Comparison of ENCODE assay signal across 9 cellular contexts in genomic region chr11:75347781-75348613, GRCh38. TPM values are rescaled to one million over a fixed set of nuclear protein-coding genes. Genes with fewer than 3 reads are reported as not detected.
A peak's percentile ranks its signal among the peaks of the same experiment; 100 is the strongest.
DNase-seq lines count a peak whose midpoint lies in the region; ATAC-seq, FAIRE-seq and TF ChIP-seq lines count a peak whose summit lies in the region.
"Had no signal": no experiment of that assay in that cellular context is flagged by ENCODE, and none has a peak within 500 bp of the region (broad histone marks: within the 10 kb centered on the region; RNA-seq: fewer than 3 reads in every experiment).

No MANE protein-coding gene starts in this region.

- H3K4me1 Mint-ChIP-seq in activated naive CD8-positive, alpha-beta T cell (ENCODE audit: low read depth): peaks cover 86% of the 10 kb centered on the region
- peaks cover 74% of the 10 kb centered on the region for H3K4me1 Mint-ChIP-seq in activated naive CD8-positive, alpha-beta T cell treated with anti-CD3 and anti-CD28 coated beads, Interleukin-2, amount 50 U/mL, for 24 hours

- H3K27ac ChIP-seq in adrenal gland: peak overlapping the region in 3 of 5 donors; percentile 19 to 78 (median 21)
- peak overlapping the region; percentile 95 for H3K27ac ChIP-seq in upper lobe of right lung
- H3K27ac ChIP-seq: VCaP had no signal

- H3K4me3 ChIP-seq in adrenal gland: no peak overlapping the region
- H3K4me3 ChIP-seq in upper lobe of right lung: peak overlapping the region; percentile 85

- peaks cover 3% of the 10 kb centered on the region for H3K36me3 Mint-ChIP-seq in activated naive CD8-positive, alpha-beta T cell
- H3K36me3 Mint-ChIP-seq in activated naive CD8-positive, alpha-beta T cell treated with anti-CD3 and anti-CD28 coated beads, Interleukin-2, amount 50 U/mL, for 24 hours (ENCODE audit: low read depth): peaks cover 3% of the 10 kb centered on the region

- H3K27me3 ChIP-seq in adrenal gland: no peaks in the 10 kb centered on the region
- H3K27me3 ChIP-seq in upper lobe of right lung: no peaks in the 10 kb centered on the region

- H3K9me3 ChIP-seq in adrenal gland (replicated peaks in 1 of 3): no peaks in the 10 kb centered on the region
- no peaks in the 10 kb centered on the region for H3K9me3 ChIP-seq in upper lobe of right lung

- ATAC-seq in activated naive CD8-positive, alpha-beta T cell treated with anti-CD3 and anti-CD28 coated beads, Interleukin-2, amount 50 U/mL, for 24 hours: no peak
- ATAC-seq in upper lobe of right lung (no peak), GM18505 (IDR thresholded peaks at IDR 0.05; ENCODE audit: unreplicated experiment) (no peak), HG02973 (IDR thresholded peaks at IDR 0.05; ENCODE audit: unreplicated experiment) (no peak)

- H3K4me1 ChIP-seq in adrenal gland (replicated peaks in 1 of 2): peaks cover 27 to 68% of the 10 kb centered on the region in 2 donors
- peaks cover 75% of the 10 kb centered on the region for H3K4me1 ChIP-seq in upper lobe of right lung

- WGBS in adrenal gland, 4 donors: 50 to 56% (median 53%) methylated on average over 8 of the region's 8 CpGs

- peak overlapping the region; percentile 59 for H3K27ac Mint-ChIP-seq in activated naive CD8-positive, alpha-beta T cell
- no peak overlapping the region for H3K27ac Mint-ChIP-seq in activated naive CD8-positive, alpha-beta T cell treated with anti-CD3 and anti-CD28 coated beads, Interleukin-2, amount 50 U/mL, for 24 hours

- no peak for TF ChIP-seq POLR2A in adrenal gland (IDR thresholded peaks at IDR 0.05)
- no peak for TF ChIP-seq POLR2A in GM18505 (IDR thresholded peaks at IDR 0.05; ENCODE audit: borderline replicate concordance, extremely low read depth, insufficient read depth, insufficient read length)

- H3K4me3 Mint-ChIP-seq in activated naive CD8-positive, alpha-beta T cell: peak overlapping the region; percentile 30
- H3K4me3 Mint-ChIP-seq in activated naive CD8-positive, alpha-beta T cell treated with anti-CD3 and anti-CD28 coated beads, Interleukin-2, amount 50 U/mL, for 24 hours: no peak overlapping the region

- no peak for FAIRE-seq in HTR-8/SVneo (lab: Jason Lieb, UNC)

- H3K9me3 Mint-ChIP-seq in activated naive CD8-positive, alpha-beta T cell (ENCODE audit: low read depth): no peaks in the 10 kb centered on the region
- no peaks in the 10 kb centered on the region for H3K9me3 Mint-ChIP-seq in activated naive CD8-positive, alpha-beta T cell treated with anti-CD3 and anti-CD28 coated beads, Interleukin-2, amount 50 U/mL, for 24 hours

- DNase-seq in activated naive CD8-positive, alpha-beta T cell treated with anti-CD3 and anti-CD28 coated beads, Interleukin-2, amount 50 U/mL, for 24 hours: no peak
- DNase-seq in adrenal gland (peak in 1 of 7 donors; percentile 31), kidney tubule cell (ENCODE audit: low spot score) (peak; percentile 68), upper lobe of right lung (no peak), HTR-8/SVneo (ENCODE audit: insufficient read length, low spot score) (no peak)

- TF ChIP-seq CTCF in adrenal gland (IDR thresholded peaks at IDR 0.05) (no peak), upper lobe of right lung (IDR thresholded peaks at IDR 0.05) (no peak)

- H3K27me3 Mint-ChIP-seq in activated naive CD8-positive, alpha-beta T cell: no peaks in the 10 kb centered on the region
- H3K27me3 Mint-ChIP-seq in activated naive CD8-positive, alpha-beta T cell treated with anti-CD3 and anti-CD28 coated beads, Interleukin-2, amount 50 U/mL, for 24 hours: peaks cover 5% of the 10 kb centered on the region

- intact Hi-C loops in adrenal gland (cut with DNase I) (no loop called here), upper lobe of right lung (cut with DNase I) (no loop called here)

- no peaks in the 10 kb centered on the region for H3K36me3 ChIP-seq in adrenal gland (replicated peaks in 1 of 2)
- no peaks in the 10 kb centered on the region for H3K36me3 ChIP-seq in upper lobe of right lung

RNA-seq across cellular contexts. Expression of gene ARRB1, which starts 3.5 kb away (rescaled TPM):
- total RNA-seq in adrenal gland (10 to 100 TPM; 23.7 to 53.7 (median 32.0) TPM), upper lobe of right lung (188 TPM)
- 10 to 100 TPM in 1 of 3 donors, 1 to 10 TPM in 2; 4.9 to 15.2 (median 8.8) TPM for polyA plus RNA-seq in adrenal gland

RNA-seq across cellular contexts. Expression of gene RPS3, which starts 51.3 kb away (rescaled TPM):
- 1,000 to 10,000 TPM in 7 of 8 donors, 100 to 1,000 TPM in 1; 776 to 1,829 (median 1,308) TPM for total RNA-seq in adrenal gland
- polyA plus RNA-seq in adrenal gland: 1,000 to 10,000 TPM; 1,074 to 1,454 (median 1,425) TPM
- total RNA-seq in upper lobe of right lung: 1,778 TPM
